ENCODE assay signal across 18 cellular contexts in genomic region chr7:128417071-128417470, GRCh38. TPM values are rescaled to one million over a fixed set of nuclear protein-coding genes. Genes with fewer than 3 reads are reported as not detected.
DNase-seq lines count a peak whose midpoint lies in the region; ATAC-seq and TF ChIP-seq lines count a peak whose summit lies in the region.
"Had no signal": no experiment of that assay in that cellular context is flagged by ENCODE, and none has a peak within 500 bp of the region (broad histone marks: within the 10 kb centered on the region; RNA-seq: fewer than 3 reads in every experiment).

No MANE protein-coding gene starts in this region.

- no peak overlapping the region for H3K27ac Mint-ChIP-seq in T-helper 17 cell
- H3K27ac Mint-ChIP-seq in neural progenitor cell = no peak overlapping the region
- H3K27ac Mint-ChIP-seq: B cell; CD4-positive, alpha-beta T cell; CD8-positive, alpha-beta T cell had no signal

- H3F3A ChIP-seq in neural progenitor cell (ENCODE audit: low read depth) = no peaks in the 10 kb centered on the region

- peaks cover 13% of the 10 kb centered on the region for H3K27me3 Mint-ChIP-seq in T-helper 17 cell
- peaks cover 3% of the 10 kb centered on the region for H3K27me3 Mint-ChIP-seq in neural progenitor cell (ENCODE audit: insufficient read depth, low read depth)
- H3K27me3 Mint-ChIP-seq: CD4-positive, alpha-beta T cell had no signal

- ATAC-seq in T-helper 17 cell = no peak
- ATAC-seq in HG02571 (IDR thresholded peaks at IDR 0.05; ENCODE audit: unreplicated experiment) = no peak
- no peak for ATAC-seq in mucosa of descending colon
- ATAC-seq: CD8-positive, alpha-beta T cell had no signal

- H2AFZ ChIP-seq in neural progenitor cell (replicated peaks) = no peak overlapping the region

- no peaks in the 10 kb centered on the region for H3K79me2 ChIP-seq in neural progenitor cell (ENCODE audit: low read depth)

- H3K36me3 Mint-ChIP-seq in T-helper 17 cell (ENCODE audit: low read depth) (peaks cover 3% of the 10 kb centered on the region), neural progenitor cell (no peaks in the 10 kb centered on the region)
- H3K36me3 Mint-ChIP-seq: CD8-positive, alpha-beta T cell had no signal

- peaks cover 44% of the 10 kb centered on the region for H3K27me3 ChIP-seq in neural progenitor cell
- H3K27me3 ChIP-seq: BLaER1 treated with 17β-estradiol and CSF1 and Interleukin-3, amounts not matched to agents 10 nM and 100 nM had no signal

- intact Hi-C loops in mucosa of descending colon (cut with DNase I, micrococcal nuclease) = no loop called here

- H3K4me3 Mint-ChIP-seq in T-helper 17 cell = peak overlapping the region; percentile 50
- H3K4me3 Mint-ChIP-seq in neural progenitor cell = peak overlapping the region; percentile 9
- H3K4me3 Mint-ChIP-seq: B cell; CD4-positive, alpha-beta T cell; CD8-positive, alpha-beta T cell had no signal

- H3K4me1 Mint-ChIP-seq in T-helper 17 cell (peaks cover 7% of the 10 kb centered on the region), neural progenitor cell (no peaks in the 10 kb centered on the region)
- H3K4me1 Mint-ChIP-seq: B cell had no signal

- no peaks in the 10 kb centered on the region for H3K36me3 ChIP-seq in neural progenitor cell
- H3K36me3 ChIP-seq in mucosa of descending colon (ENCODE audit: low read depth) = no peaks in the 10 kb centered on the region
- H3K36me3 ChIP-seq: BLaER1 treated with 17β-estradiol and CSF1 and Interleukin-3, amounts not matched to agents 10 nM and 100 nM had no signal

- H3K4me3 ChIP-seq in fibroblast of mammary gland (ENCODE audit: control insufficient read depth, low read depth, low read length) (no peak overlapping the region), neural progenitor cell (no peak overlapping the region), mucosa of descending colon (no peak overlapping the region)
- H3K4me3 ChIP-seq: BLaER1 treated with 17β-estradiol and CSF1 and Interleukin-3, amounts not matched to agents 10 nM and 100 nM had no signal

- no peaks in the 10 kb centered on the region for H3K9me3 Mint-ChIP-seq in neural progenitor cell
- H3K9me3 Mint-ChIP-seq: CD4-positive, alpha-beta T cell; CD8-positive, alpha-beta T cell had no signal

- DNase-seq in T-helper 17 cell = no peak
- peak; percentile 14 for DNase-seq in fibroblast of mammary gland (ENCODE audit: low read depth)
- DNase-seq in neural progenitor cell (ENCODE audit: low spot score) = no peak
- DNase-seq in midbrain (lab: John Stamatoyannopoulos, UW) = no peak
- no peak for DNase-seq in mucosa of descending colon
- DNase-seq: 8988T; ACHN; AML-193; Caco-2; Calu3; CD4-positive, alpha-beta T cell; CD8-positive, alpha-beta T cell; DMS79 treated with DMSO at 0.1 percent for 48 hours; GF-D8 had no signal

- H3K4me2 ChIP-seq in neural progenitor cell = no peak overlapping the region
- H3K4me2 ChIP-seq: BLaER1 treated with 17β-estradiol and CSF1 and Interleukin-3, amounts not matched to agents 10 nM and 100 nM had no signal

- TF ChIP-seq CTCF in fibroblast of mammary gland (conservative IDR thresholded peaks at IDR 0.05; ENCODE audit: control insufficient read depth, insufficient read depth, low read depth, low read length) (no peak), neural progenitor cell (IDR thresholded peaks at IDR 0.05) (no peak), mucosa of descending colon (IDR thresholded peaks at IDR 0.05) (no peak)

- H4K20me1 ChIP-seq in neural progenitor cell (ENCODE audit: low read depth) = no peaks in the 10 kb centered on the region
- H4K20me1 ChIP-seq: BLaER1 treated with 17β-estradiol and CSF1 and Interleukin-3, amounts not matched to agents 10 nM and 100 nM had no signal

- H3K9ac ChIP-seq in neural progenitor cell = no peak overlapping the region
- H3K9ac ChIP-seq: BLaER1 treated with 17β-estradiol and CSF1 and Interleukin-3, amounts not matched to agents 10 nM and 100 nM had no signal

- H3K4me1 ChIP-seq in neural progenitor cell (no peaks in the 10 kb centered on the region), mucosa of descending colon (ENCODE audit: low read depth) (no peaks in the 10 kb centered on the region)
- H3K4me1 ChIP-seq: Caco-2 had no signal

- H3K9me3 ChIP-seq in T-helper 17 cell (ENCODE audit: control insufficient read depth, low read length, poor library complexity, severe bottlenecking) (no peaks in the 10 kb centered on the region), neural progenitor cell (ENCODE audit: low read depth) (no peaks in the 10 kb centered on the region), mucosa of descending colon (no peaks in the 10 kb centered on the region)
- H3K9me3 ChIP-seq: Caco-2 had no signal

- H3K27ac ChIP-seq in neural progenitor cell = no peak overlapping the region
- H3K27ac ChIP-seq: BLaER1 treated with 17β-estradiol and CSF1 and Interleukin-3, amounts not matched to agents 10 nM and 100 nM; C4-2B had no signal

RNA-seq across cellular contexts. Expression of gene IMPDH1, which starts 7.3 kb away (rescaled TPM):
- total RNA-seq in T-helper 17 cell = 10 to 100 TPM; 52.5 to 55.9 TPM
- 17.0 and 30.8 TPM in 2 replicates for total RNA-seq in neural progenitor cell (ENCODE audit: low replicate concordance)
- 10 to 100 TPM; 21.3 to 37.0 (median 35.5) TPM for total RNA-seq in mucosa of descending colon

RNA-seq across cellular contexts. Expression of gene HILPDA, which starts 38.6 kb away (rescaled TPM):
- total RNA-seq in T-helper 17 cell = 1 to 10 TPM in 1 of 2 donors, under 1 TPM in 1; 0.96 to 1.1 TPM
- total RNA-seq in neural progenitor cell (ENCODE audit: low replicate concordance) = 53.9 and 70.1 TPM in 2 replicates
- 1 to 10 TPM; 5.8 to 9.8 (median 6.6) TPM for total RNA-seq in mucosa of descending colon

RNA-seq across cellular contexts. Expression of gene PRRT4, which starts 55.6 kb away (rescaled TPM):
- total RNA-seq in T-helper 17 cell (under 1 TPM in 1 of 2 donors, not detected in 1; 0.65 TPM), neural progenitor cell (ENCODE audit: low replicate concordance) (0.68 TPM in 1 of 2 replicates, not detected in the other), mucosa of descending colon (1 to 10 TPM in 1 of 3 donors, under 1 TPM in 1, not detected in 1; 0.43 to 3.1 TPM)
- total RNA-seq: Calu3 had no signal

RNA-seq across cellular contexts. Expression of gene METTL2B, which starts 59.5 kb away (rescaled TPM):
- 10 to 100 TPM; 15.8 to 19.9 TPM for total RNA-seq in T-helper 17 cell
- total RNA-seq in neural progenitor cell (ENCODE audit: low replicate concordance) = 43.1 and 50.1 TPM in 2 replicates
- 10 to 100 TPM; 24.1 to 29.4 (median 28.4) TPM for total RNA-seq in mucosa of descending colon
